ENCODE assay signal across 11 cellular contexts in genomic region chr5:1517838-1518237, GRCh38. TPM values are rescaled to one million over a fixed set of nuclear protein-coding genes. Genes with fewer than 3 reads are reported as not detected.
A peak's percentile ranks its signal among the peaks of the same experiment; 100 is the strongest.
DNase-seq lines count a peak whose midpoint lies in the region; ATAC-seq and TF ChIP-seq lines count a peak whose summit lies in the region.
"Had no signal": no experiment of that assay in that cellular context is flagged by ENCODE, and none has a peak within 500 bp of the region (broad histone marks: within the 10 kb centered on the region; RNA-seq: fewer than 3 reads in every experiment).

No MANE protein-coding gene starts in this region.

- H3K27ac ChIP-seq in HUES64 (ENCODE audit: low read depth, low read length) = peak overlapping the region; percentile 100; the same call in 1 of the 2 replicates
- H3K27ac ChIP-seq in right lobe of liver = peak overlapping the region in 2 of 3 donors; percentile 24 to 34
- H3K27ac ChIP-seq in thoracic aorta = no peak overlapping the region
- H3K27ac ChIP-seq in GM23248 = no peak overlapping the region
- H3K27ac ChIP-seq: VCaP had no signal

- intact Hi-C loops in right lobe of liver (cut with DNase I) = no loop called here

- H4K20me1 ChIP-seq in GM23248 (ENCODE audit: insufficient read depth) = peaks cover 3% of the 10 kb centered on the region; the same call in 1 of the 2 replicates

- no peak for TF ChIP-seq CTCF in right lobe of liver (IDR thresholded peaks at IDR 0.05)
- no peak for TF ChIP-seq CTCF in thoracic aorta (IDR thresholded peaks at IDR 0.05)

- H3K9me3 Mint-ChIP-seq in central memory CD8-positive, alpha-beta T cell = no peaks in the 10 kb centered on the region

- H3K36me3 ChIP-seq in HUES64 (ENCODE audit: insufficient read depth, low read length) (peaks cover 59% of the 10 kb centered on the region), right lobe of liver (peaks cover 0 to 1% (median 0%) of the 10 kb centered on the region in 4 donors), thoracic aorta (peaks cover 3% of the 10 kb centered on the region), GM23248 (ENCODE audit: low read depth) (peaks cover 3% of the 10 kb centered on the region; the same call in 1 of the 2 replicates)

- H3K9me3 ChIP-seq in HUES64 (ENCODE audit: insufficient read depth, low read depth, low read length) (no peaks in the 10 kb centered on the region), right lobe of liver (no peaks in the 10 kb centered on the region), thoracic aorta (no peaks in the 10 kb centered on the region), GM23248 (ENCODE audit: low read depth) (no peaks in the 10 kb centered on the region)

- no peak for ATAC-seq in central memory CD8-positive, alpha-beta T cell (replicated peaks; ENCODE audit: extremely low read depth, poor library complexity, severe bottlenecking)
- ATAC-seq in right lobe of liver (peak; percentile 17 to 53 (median 28)), thoracic aorta (ENCODE audit: insufficient number of reproducible peaks, low FRiP score, low read depth) (no peak), HG02642 (IDR thresholded peaks at IDR 0.05; ENCODE audit: poor library complexity, unreplicated experiment) (no peak)

- H3K9ac ChIP-seq in HUES64 (ENCODE audit: low read depth, low read length) (peak overlapping the region; percentile 21; the same call in 1 of the 2 replicates), GM23248 (no peak overlapping the region)

- H3K27ac Mint-ChIP-seq in central memory CD8-positive, alpha-beta T cell (ENCODE audit: low read depth) = peak overlapping the region; percentile 97

- H3K4me1 ChIP-seq in HUES64 (ENCODE audit: insufficient read depth, low read length) (peaks cover 57% of the 10 kb centered on the region), right lobe of liver (peaks cover 0 to 3% (median 0%) of the 10 kb centered on the region in 4 donors), thoracic aorta (ENCODE audit: control insufficient read depth in 1 of 2, low read depth in 2 of 2) (peaks cover 12 to 14% of the 10 kb centered on the region in 2 donors), GM23248 (ENCODE audit: insufficient read depth) (peaks cover 19% of the 10 kb centered on the region)

- H3K79me2 ChIP-seq in GM23248 (ENCODE audit: insufficient read depth) = peaks cover 96% of the 10 kb centered on the region

- H3K4me2 ChIP-seq in GM23248 (ENCODE audit: unreplicated experiment) = no peak overlapping the region

- DNase-seq in central memory CD8-positive, alpha-beta T cell (ENCODE audit: low spot score in 2 of 2) = peak in 1 of 2 donors; percentile 8
- peak; percentile 49 to 64 (median 50) for DNase-seq in right lobe of liver
- DNase-seq in thoracic aorta (ENCODE audit: low spot score) = peak; percentile 0
- no peak for DNase-seq in NCI-H1417 treated with DMSO at 0.1 percent for 48 hours (lab: John Stamatoyannopoulos, UW)
- no peak for DNase-seq in GM23248
- DNase-seq: DMS 273 treated with DMSO at 0.1 percent for 48 hours; NCI-H226; stimulated activated naive CD4-positive, alpha-beta T cell treated with Interleukin-2 at 50 U/mL for 16 hours had no signal

- H3K27me3 ChIP-seq in HUES64 (ENCODE audit: insufficient read depth, low read length) (no peaks in the 10 kb centered on the region), right lobe of liver (no peaks in the 10 kb centered on the region), thoracic aorta (replicated peaks; ENCODE audit: insufficient read depth) (no peaks in the 10 kb centered on the region), GM23248 (replicated peaks; ENCODE audit: insufficient read depth) (no peaks in the 10 kb centered on the region)

- H3F3A ChIP-seq in GM23248 (ENCODE audit: insufficient read depth) = peaks cover 5% of the 10 kb centered on the region

- no peak for TF ChIP-seq POLR2A in right lobe of liver (IDR thresholded peaks at IDR 0.05)

- no peak overlapping the region for H2AFZ ChIP-seq in GM23248

- peaks cover 47% of the 10 kb centered on the region for H3K36me3 Mint-ChIP-seq in central memory CD8-positive, alpha-beta T cell (ENCODE audit: insufficient read depth)

- H3K9me2 ChIP-seq in GM23248 (ENCODE audit: insufficient read depth) = no peaks in the 10 kb centered on the region

- H3K4me1 Mint-ChIP-seq in central memory CD8-positive, alpha-beta T cell = peaks cover 85% of the 10 kb centered on the region

- 93% methylated on average over 20 of the region's 20 CpGs for WGBS in HUES64
- 86% methylated on average over 9 of the region's 20 CpGs for WGBS in right lobe of liver (ENCODE audit: insufficient coverage, low coverage, low lambda C conversion rate, missing lambda C conversion rate)
- WGBS in GM23248 (ENCODE audit: low coverage in 1 of 2, low lambda C conversion rate in 2 of 2, missing lambda C conversion rate in 2 of 2), 2 experiments = 90 to 91% methylated on average over 20 of the region's 20 CpGs

- H3K4me3 Mint-ChIP-seq in central memory CD8-positive, alpha-beta T cell = peak overlapping the region; percentile 98

- no peaks in the 10 kb centered on the region for H3K27me3 Mint-ChIP-seq in central memory CD8-positive, alpha-beta T cell

- in situ Hi-C loops in GM23248 (cut with MboI) = no loop called here

- no peak overlapping the region for H3K4me3 ChIP-seq in HUES64 (ENCODE audit: low read length)
- H3K4me3 ChIP-seq in right lobe of liver = no peak overlapping the region
- no peak overlapping the region for H3K4me3 ChIP-seq in thoracic aorta
- no peak overlapping the region for H3K4me3 ChIP-seq in GM23248

RNA-seq across cellular contexts. Expression of gene LPCAT1, which starts 5.9 kb away (rescaled TPM):
- 104 TPM for polyA plus RNA-seq in HUES64 (2013, experiment 1 of 2)
- 105 TPM for polyA plus RNA-seq in HUES64 (2013, experiment 2 of 2)
- total RNA-seq in right lobe of liver (10 to 100 TPM in 3 of 6 experiments, 1 to 10 TPM in 3; 6.9 to 38.6 (median 13.1) TPM), thoracic aorta (10 to 100 TPM; 53.9 to 54.6 TPM)
- total RNA-seq in GM23248 (2014; rRNA removed; shearing (Covaris generic)) = 31.6 and 48.4 TPM in 2 replicates
- polyA plus RNA-seq in GM23248 (2016; fragmentation: Nextera tagmentation; extraction: Ambion mirVana) = 19.2 and 22.2 TPM in 2 replicates

Comparison
In these comparisons a context has a peak if more than half of its experiments do, and no peak if none do; other contexts are left out.
1. H3K27ac ChIP-seq: peak in HUES64 (single experiment) and right lobe of liver (2 of 3); none in thoracic aorta (0 of 2) and GM23248 (single experiment).
2. ATAC-seq: peak in right lobe of liver (4 of 4); none in central memory CD8-positive, alpha-beta T cell (single experiment), thoracic aorta (single experiment) and HG02642 (single experiment).
3. DNase-seq: peak in right lobe of liver (3 of 3) and thoracic aorta (single experiment); none in NCI-H1417 treated with DMSO at 0.1 percent for 48 hours (single experiment) and GM23248 (single experiment).